ENCODE assay signal across 1 cellular context in the genomic region with DNA sequence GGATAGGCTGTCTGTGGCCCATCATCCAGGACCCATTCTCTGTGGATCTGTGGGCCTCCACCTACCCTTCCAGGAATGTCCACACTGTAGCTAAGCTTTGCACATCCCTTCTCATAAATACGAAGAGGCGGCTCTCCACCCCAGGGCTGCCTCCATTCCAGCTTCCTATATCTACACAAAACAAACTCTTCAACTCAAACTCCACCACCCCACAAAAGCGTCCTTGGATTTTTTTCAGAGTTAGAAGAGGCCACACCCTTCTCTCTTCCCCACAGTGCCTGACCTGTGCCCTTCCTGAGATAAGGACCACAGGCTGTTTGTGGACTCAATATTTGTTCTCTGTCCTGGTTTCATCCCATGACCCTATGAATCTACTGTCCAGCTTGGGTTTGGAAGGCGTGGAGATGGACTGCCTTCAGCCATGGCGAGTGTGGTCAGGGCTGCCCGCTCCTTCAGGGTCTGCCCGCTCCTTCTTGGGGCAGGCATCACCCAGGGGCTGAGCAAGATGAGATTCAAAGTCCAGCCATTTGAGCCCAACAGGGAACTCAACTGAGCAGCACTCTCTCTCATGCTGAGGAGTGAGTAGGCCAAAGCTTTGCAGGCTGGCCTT.
A peak's percentile ranks its signal among the peaks of the same experiment; 100 is the strongest.
TF ChIP-seq lines count a peak whose summit lies in the region.

No MANE protein-coding gene starts in this region.

TF ChIP-seq in HepG2, 621 proteins besides CTCF, POLR2A, EP300 and RAD21 (continued from another document and continues in another):
- TF ChIP-seq, protein P1, sequence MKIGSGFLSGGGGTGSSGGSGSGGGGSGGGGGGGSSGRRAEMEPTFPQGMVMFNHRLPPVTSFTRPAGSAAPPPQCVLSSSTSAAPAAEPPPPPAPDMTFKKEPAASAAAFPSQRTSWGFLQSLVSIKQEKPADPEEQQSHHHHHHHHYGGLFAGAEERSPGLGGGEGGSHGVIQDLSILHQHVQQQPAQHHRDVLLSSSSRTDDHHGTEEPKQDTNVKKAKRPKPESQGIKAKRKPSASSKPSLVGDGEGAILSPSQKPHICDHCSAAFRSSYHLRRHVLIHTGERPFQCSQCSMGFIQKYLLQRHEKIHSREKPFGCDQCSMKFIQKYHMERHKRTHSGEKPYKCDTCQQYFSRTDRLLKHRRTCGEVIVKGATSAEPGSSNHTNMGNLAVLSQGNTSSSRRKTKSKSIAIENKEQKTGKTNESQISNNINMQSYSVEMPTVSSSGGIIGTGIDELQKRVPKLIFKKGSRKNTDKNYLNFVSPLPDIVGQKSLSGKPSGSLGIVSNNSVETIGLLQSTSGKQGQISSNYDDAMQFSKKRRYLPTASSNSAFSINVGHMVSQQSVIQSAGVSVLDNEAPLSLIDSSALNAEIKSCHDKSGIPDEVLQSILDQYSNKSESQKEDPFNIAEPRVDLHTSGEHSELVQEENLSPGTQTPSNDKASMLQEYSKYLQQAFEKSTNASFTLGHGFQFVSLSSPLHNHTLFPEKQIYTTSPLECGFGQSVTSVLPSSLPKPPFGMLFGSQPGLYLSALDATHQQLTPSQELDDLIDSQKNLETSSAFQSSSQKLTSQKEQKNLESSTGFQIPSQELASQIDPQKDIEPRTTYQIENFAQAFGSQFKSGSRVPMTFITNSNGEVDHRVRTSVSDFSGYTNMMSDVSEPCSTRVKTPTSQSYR (CRISPR knock-in tag; IDR thresholded peaks at IDR 0.05; ENCODE audit: borderline replicate concordance) = no peak; the same call in 1 of the 2 replicates
- TF ChIP-seq MEF2D (CRISPR knock-in tag; IDR thresholded peaks at IDR 0.05) = peak; percentile 70; the same call in 1 of the 2 replicates
- peak; percentile 85 for TF ChIP-seq SALL1 (CRISPR knock-in tag; IDR thresholded peaks at IDR 0.05)
- TF ChIP-seq HHEX (CRISPR knock-in tag; IDR thresholded peaks at IDR 0.05) = peak; percentile 57; the same call in 1 of the 2 replicates
- no peak for TF ChIP-seq MTF1 (CRISPR knock-in tag; IDR thresholded peaks at IDR 0.05)
- TF ChIP-seq TARDBP (CRISPR knock-in tag; IDR thresholded peaks at IDR 0.05) = peak; percentile 91; the same call in 1 of the 2 replicates
- TF ChIP-seq ZNF414 (CRISPR knock-in tag; IDR thresholded peaks at IDR 0.05) = 0 out of 2 replicates have a peak, but pooled peaks have one; percentile 25
- TF ChIP-seq, protein P2, sequence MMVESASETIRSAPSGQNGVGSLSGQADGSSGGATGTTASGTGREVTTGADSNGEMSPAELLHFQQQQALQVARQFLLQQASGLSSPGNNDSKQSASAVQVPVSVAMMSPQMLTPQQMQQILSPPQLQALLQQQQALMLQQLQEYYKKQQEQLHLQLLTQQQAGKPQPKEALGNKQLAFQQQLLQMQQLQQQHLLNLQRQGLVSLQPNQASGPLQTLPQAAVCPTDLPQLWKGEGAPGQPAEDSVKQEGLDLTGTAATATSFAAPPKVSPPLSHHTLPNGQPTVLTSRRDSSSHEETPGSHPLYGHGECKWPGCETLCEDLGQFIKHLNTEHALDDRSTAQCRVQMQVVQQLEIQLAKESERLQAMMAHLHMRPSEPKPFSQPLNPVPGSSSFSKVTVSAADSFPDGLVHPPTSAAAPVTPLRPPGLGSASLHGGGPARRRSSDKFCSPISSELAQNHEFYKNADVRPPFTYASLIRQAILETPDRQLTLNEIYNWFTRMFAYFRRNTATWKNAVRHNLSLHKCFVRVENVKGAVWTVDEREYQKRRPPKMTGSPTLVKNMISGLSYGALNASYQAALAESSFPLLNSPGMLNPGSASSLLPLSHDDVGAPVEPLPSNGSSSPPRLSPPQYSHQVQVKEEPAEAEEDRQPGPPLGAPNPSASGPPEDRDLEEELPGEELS (CRISPR knock-in tag; IDR thresholded peaks at IDR 0.05) = peak; percentile 94
- peak; percentile 75; the same call in 1 of the 2 replicates for TF ChIP-seq YEATS4 (CRISPR knock-in tag; IDR thresholded peaks at IDR 0.05; ENCODE audit: borderline replicate concordance)
- TF ChIP-seq GABPA (IDR thresholded peaks at IDR 0.05; ENCODE audit: low read depth, low read length) = no peak
- TF ChIP-seq GABPA (CRISPR knock-in tag; IDR thresholded peaks at IDR 0.05; ENCODE audit: low read depth) = peak; percentile 46; the same call in 1 of the 2 replicates
- TF ChIP-seq, protein P3, sequence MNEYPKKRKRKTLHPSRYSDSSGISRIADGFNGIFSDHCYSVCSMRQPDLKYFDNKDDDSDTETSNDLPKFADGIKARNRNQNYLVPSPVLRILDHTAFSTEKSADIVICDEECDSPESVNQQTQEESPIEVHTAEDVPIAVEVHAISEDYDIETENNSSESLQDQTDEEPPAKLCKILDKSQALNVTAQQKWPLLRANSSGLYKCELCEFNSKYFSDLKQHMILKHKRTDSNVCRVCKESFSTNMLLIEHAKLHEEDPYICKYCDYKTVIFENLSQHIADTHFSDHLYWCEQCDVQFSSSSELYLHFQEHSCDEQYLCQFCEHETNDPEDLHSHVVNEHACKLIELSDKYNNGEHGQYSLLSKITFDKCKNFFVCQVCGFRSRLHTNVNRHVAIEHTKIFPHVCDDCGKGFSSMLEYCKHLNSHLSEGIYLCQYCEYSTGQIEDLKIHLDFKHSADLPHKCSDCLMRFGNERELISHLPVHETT (CRISPR knock-in tag; conservative IDR thresholded peaks at IDR 0.05) = 0 out of 2 replicates have a peak, but pooled peaks have one; percentile 18
- TF ChIP-seq, protein P4, sequence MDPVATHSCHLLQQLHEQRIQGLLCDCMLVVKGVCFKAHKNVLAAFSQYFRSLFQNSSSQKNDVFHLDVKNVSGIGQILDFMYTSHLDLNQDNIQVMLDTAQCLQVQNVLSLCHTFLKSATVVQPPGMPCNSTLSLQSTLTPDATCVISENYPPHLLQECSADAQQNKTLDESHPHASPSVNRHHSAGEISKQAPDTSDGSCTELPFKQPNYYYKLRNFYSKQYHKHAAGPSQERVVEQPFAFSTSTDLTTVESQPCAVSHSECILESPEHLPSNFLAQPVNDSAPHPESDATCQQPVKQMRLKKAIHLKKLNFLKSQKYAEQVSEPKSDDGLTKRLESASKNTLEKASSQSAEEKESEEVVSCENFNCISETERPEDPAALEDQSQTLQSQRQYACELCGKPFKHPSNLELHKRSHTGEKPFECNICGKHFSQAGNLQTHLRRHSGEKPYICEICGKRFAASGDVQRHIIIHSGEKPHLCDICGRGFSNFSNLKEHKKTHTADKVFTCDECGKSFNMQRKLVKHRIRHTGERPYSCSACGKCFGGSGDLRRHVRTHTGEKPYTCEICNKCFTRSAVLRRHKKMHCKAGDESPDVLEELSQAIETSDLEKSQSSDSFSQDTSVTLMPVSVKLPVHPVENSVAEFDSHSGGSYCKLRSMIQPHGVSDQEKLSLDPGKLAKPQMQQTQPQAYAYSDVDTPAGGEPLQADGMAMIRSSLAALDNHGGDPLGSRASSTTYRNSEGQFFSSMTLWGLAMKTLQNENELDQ (CRISPR knock-in tag; IDR thresholded peaks at IDR 0.05; ENCODE audit: borderline replicate concordance) = no peak
- TF ChIP-seq ZNF430 (CRISPR knock-in tag; IDR thresholded peaks at IDR 0.05) = 0 out of 2 replicates have a peak, but pooled peaks have one; percentile 51
- TF ChIP-seq JUN (CRISPR knock-in tag; IDR thresholded peaks at IDR 0.05) = 0 out of 2 replicates have a peak, but pooled peaks have one; percentile 48
- TF ChIP-seq LCORL (IDR thresholded peaks at IDR 0.05) = no peak
- TF ChIP-seq LCORL (CRISPR knock-in tag; IDR thresholded peaks at IDR 0.05) = peak; percentile 86; the same call in 1 of the 2 replicates
- TF ChIP-seq MEIS2 (CRISPR knock-in tag; IDR thresholded peaks at IDR 0.05) = peak; percentile 46; the same call in 1 of the 2 replicates
- TF ChIP-seq, protein P5, sequence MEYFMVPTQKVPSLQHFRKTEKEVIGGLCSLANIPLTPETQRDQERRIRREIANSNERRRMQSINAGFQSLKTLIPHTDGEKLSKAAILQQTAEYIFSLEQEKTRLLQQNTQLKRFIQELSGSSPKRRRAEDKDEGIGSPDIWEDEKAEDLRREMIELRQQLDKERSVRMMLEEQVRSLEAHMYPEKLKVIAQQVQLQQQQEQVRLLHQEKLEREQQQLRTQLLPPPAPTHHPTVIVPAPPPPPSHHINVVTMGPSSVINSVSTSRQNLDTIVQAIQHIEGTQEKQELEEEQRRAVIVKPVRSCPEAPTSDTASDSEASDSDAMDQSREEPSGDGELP (IDR thresholded peaks at IDR 0.05; ENCODE audit: borderline replicate concordance, low read depth) = peak; percentile 32; the same call in 1 of the 2 replicates
- peak; percentile 80 for TF ChIP-seq CREM (IDR thresholded peaks at IDR 0.05)
- no peak for TF ChIP-seq CREM (CRISPR knock-in tag; IDR thresholded peaks at IDR 0.05)
- no peak for TF ChIP-seq CSRNP1 (CRISPR knock-in tag; IDR thresholded peaks at IDR 0.05)
- peak; percentile 89 for TF ChIP-seq ZNF710 (CRISPR knock-in tag; IDR thresholded peaks at IDR 0.05; ENCODE audit: borderline replicate concordance)
- no peak for TF ChIP-seq TCF12 (IDR thresholded peaks at IDR 0.05)
- TF ChIP-seq TCF12 (CRISPR knock-in tag; IDR thresholded peaks at IDR 0.05) = 0 out of 2 replicates have a peak, but pooled peaks have one; percentile 39
- no peak for TF ChIP-seq ZNF33B (CRISPR knock-in tag; IDR thresholded peaks at IDR 0.05)
- TF ChIP-seq NCOA1 (CRISPR knock-in tag; IDR thresholded peaks at IDR 0.05) = peak; percentile 72; the same call in 1 of the 2 replicates
- TF ChIP-seq SMAD9 (CRISPR knock-in tag; IDR thresholded peaks at IDR 0.05) = 0 out of 2 replicates have a peak, but pooled peaks have one; percentile 54
- TF ChIP-seq ARNTL (CRISPR knock-in tag; IDR thresholded peaks at IDR 0.05) = peak; percentile 47; the same call in 1 of the 2 replicates
- TF ChIP-seq, protein P6, sequence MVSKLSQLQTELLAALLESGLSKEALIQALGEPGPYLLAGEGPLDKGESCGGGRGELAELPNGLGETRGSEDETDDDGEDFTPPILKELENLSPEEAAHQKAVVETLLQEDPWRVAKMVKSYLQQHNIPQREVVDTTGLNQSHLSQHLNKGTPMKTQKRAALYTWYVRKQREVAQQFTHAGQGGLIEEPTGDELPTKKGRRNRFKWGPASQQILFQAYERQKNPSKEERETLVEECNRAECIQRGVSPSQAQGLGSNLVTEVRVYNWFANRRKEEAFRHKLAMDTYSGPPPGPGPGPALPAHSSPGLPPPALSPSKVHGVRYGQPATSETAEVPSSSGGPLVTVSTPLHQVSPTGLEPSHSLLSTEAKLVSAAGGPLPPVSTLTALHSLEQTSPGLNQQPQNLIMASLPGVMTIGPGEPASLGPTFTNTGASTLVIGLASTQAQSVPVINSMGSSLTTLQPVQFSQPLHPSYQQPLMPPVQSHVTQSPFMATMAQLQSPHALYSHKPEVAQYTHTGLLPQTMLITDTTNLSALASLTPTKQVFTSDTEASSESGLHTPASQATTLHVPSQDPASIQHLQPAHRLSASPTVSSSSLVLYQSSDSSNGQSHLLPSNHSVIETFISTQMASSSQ (IDR thresholded peaks at IDR 0.05; ENCODE audit: low read depth) = no peak; the same call in 1 of the 2 replicates
- TF ChIP-seq, protein P6 (CRISPR knock-in tag; IDR thresholded peaks at IDR 0.05; ENCODE audit: borderline replicate concordance) = peak; percentile 81; the same call in 1 of the 2 replicates
- TF ChIP-seq PRPF4 (IDR thresholded peaks at IDR 0.05; ENCODE audit: low read depth, low read length, poor library complexity, severe bottlenecking) = peak; percentile 17
